Comparison of ENCODE assay signal across 12 cellular contexts in the genomic region with DNA sequence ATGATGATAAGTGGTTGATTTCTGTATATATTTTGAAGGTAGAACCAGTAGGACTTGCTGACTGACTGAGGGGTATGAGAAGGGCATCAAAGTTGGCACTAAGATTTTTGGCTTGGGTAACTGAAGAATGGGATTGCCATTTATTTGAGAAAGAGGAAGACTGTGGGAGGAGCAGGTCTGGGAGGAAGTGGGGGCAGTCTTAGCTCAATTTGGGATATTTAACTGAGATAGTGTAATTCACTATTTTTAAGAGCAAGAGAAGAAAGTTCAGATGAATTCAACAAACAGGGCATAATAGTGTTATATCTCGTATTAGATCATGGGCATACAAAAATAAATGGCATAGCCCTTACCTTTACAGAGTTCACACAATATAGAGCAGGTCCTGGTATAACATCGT. TPM values are rescaled to one million over a fixed set of nuclear protein-coding genes. Genes with fewer than 3 reads are reported as not detected.
DNase-seq lines count a peak whose midpoint lies in the region; ATAC-seq and TF ChIP-seq lines count a peak whose summit lies in the region.
"Had no signal": no experiment of that assay in that cellular context is flagged by ENCODE, and none has a peak within 500 bp of the region (broad histone marks: within the 10 kb centered on the region; RNA-seq: fewer than 3 reads in every experiment).

No MANE protein-coding gene starts in this region.

- H2AFZ ChIP-seq in HCT116 (ENCODE audit: low read depth, low read length, poor library complexity, severe bottlenecking): no peak overlapping the region

- H3K27me3 ChIP-seq in HCT116 (ENCODE audit: insufficient read depth, low read length) (no peaks in the 10 kb centered on the region), Panc1 (ENCODE audit: control insufficient read depth, insufficient read depth, low read length) (no peaks in the 10 kb centered on the region)

- intact Hi-C loops in HCT116 (cut with micrococcal nuclease): loop anchor here (10.0 kb wide), 2 partner anchors 58 to 118 kb away; a partner anchor contains a TSS
- intact Hi-C loops in Panc1 (cut with micrococcal nuclease; ENCODE audit: unreplicated experiment): loop anchor here (5.0 kb wide), 2 partner anchors 55 to 115 kb away; a partner anchor contains a TSS

- H3K27ac ChIP-seq in HCT116 (ENCODE audit: low read depth, low read length) (no peak overlapping the region), Panc1 (ENCODE audit: low read length) (peak overlapping the region; percentile 88)

- TF ChIP-seq RAD21 in HCT116 (IDR thresholded peaks at IDR 0.05; ENCODE audit: low read depth): no peak

- in situ Hi-C loops in Panc1 (cut with HindIII; ENCODE audit: low pct_unique_long_range_greater_than_20kb, low sequenced_read_pairs): no loop called here

- no peak for TF ChIP-seq CTCF in AG04449 (IDR thresholded peaks at IDR 0.05; ENCODE audit: insufficient read depth, low read length, missing control alignments)
- no peak for TF ChIP-seq CTCF in HCT116 (IDR thresholded peaks at IDR 0.05 in 2 of 3, conservative IDR thresholded peaks at IDR 0.05 in 1 of 3; ENCODE audit: borderline replicate concordance in 1 of 3, insufficient read depth in 1 of 3, low read depth in 2 of 3, low read length in 2 of 3)
- no peak for TF ChIP-seq CTCF in Panc1 (IDR thresholded peaks at IDR 0.05)
- no peak for TF ChIP-seq CTCF in foreskin fibroblast (IDR thresholded peaks at IDR 0.05; ENCODE audit: low read depth, low read length)

- BruUV-seq in HCT116 (replicated peaks; lab: Mats Ljungman, UMichigan) (no TSS peak), Panc1 (replicated peaks; lab: Mats Ljungman, UMichigan) (no TSS peak)

- DNase-seq in AG04449 (ENCODE audit: low read depth, low spot score): no peak
- no peak for DNase-seq in HCT116 (ENCODE audit: low read depth, low spot score)
- no peak for DNase-seq in Panc1 (ENCODE audit: low read depth, low spot score)
- DNase-seq in foreskin fibroblast: no peak
- no peak for DNase-seq in NCI-H1092 (lab: John Stamatoyannopoulos, UW)
- DNase-seq in HCEC 1CT: no peak
- DNase-seq: activated CD8-positive, alpha-beta memory T cell treated with anti-CD3 and anti-CD28 coated beads, Interleukin-2, amount 50 U/mL, for 48 hours; NCI-H187 treated with DMSO at 0.1 percent for 48 hours; stimulated activated CD8-positive, alpha-beta memory T cell treated with anti-CD3 and anti-CD28 coated beads, Interleukin-4, amount 100 ng/mL, for 48 hours had no signal

- CTCF ChIA-PET in AG04449 (lab: Yijun Ruan, JAX) (interaction anchor here (0.8 to 2.7 kb wide), 5 partner anchors 57 to 148 kb away, joined by 3 to 14 read pairs (median 4); no protein-coding TSS in a partner anchor), HCT116 (lab: Charles Lee) (no interaction called here), Panc1 (lab: Charles Lee) (interaction anchor here (2.1 kb wide), 1 partner anchor 58 kb away, joined by 7 read pairs; no protein-coding TSS in a partner anchor)

- TF ChIP-seq POLR2A in HCT116 (IDR thresholded peaks at IDR 0.05; ENCODE audit: borderline replicate concordance, extremely low read depth, insufficient read depth, insufficient read length): no peak

- H3K4me1 ChIP-seq in HCT116 (ENCODE audit: control insufficient read depth in 1 of 2, insufficient read depth in 2 of 2, low read length in 2 of 2) (peaks cover 10 to 19% of the 10 kb centered on the region in 2 experiments; a peak in 3 of 4 replicates), Panc1 (ENCODE audit: control insufficient read depth, insufficient read depth, low read length) (peaks cover 25% of the 10 kb centered on the region)

- POLR2A ChIA-PET in AG04449 (lab: Yijun Ruan, JAX) (no interaction called here), HCT116 (lab: Charles Lee) (no interaction called here), Panc1 (lab: Charles Lee) (no interaction called here)

- H3K9ac ChIP-seq in HCT116 (ENCODE audit: low read length): peak overlapping the region; percentile 93; the same call in 1 of the 2 replicates

- no peaks in the 10 kb centered on the region for H3K9me3 ChIP-seq in HCT116 (ENCODE audit: control insufficient read depth in 1 of 2, insufficient read depth in 1 of 2, low read depth in 1 of 2, low read length in 2 of 2)
- no peaks in the 10 kb centered on the region for H3K9me3 ChIP-seq in Panc1 (ENCODE audit: control insufficient read depth, insufficient read depth, low read depth, low read length)

- no peaks in the 10 kb centered on the region for H3K9me2 ChIP-seq in HCT116 (ENCODE audit: insufficient read depth)

- H3K79me2 ChIP-seq in HCT116 (ENCODE audit: insufficient read depth, low read length): peaks cover 66% of the 10 kb centered on the region

- RAD21 ChIA-PET in HCT116 (lab: Charles Lee; ENCODE audit: low non-redundant PET in 1 of 2, low total read pairs in 2 of 2, uncharacterized antibody in 2 of 2, unreplicated experiment in 2 of 2): no interaction called here

- no peaks in the 10 kb centered on the region; the same call in 1 of the 2 replicates for H4K20me1 ChIP-seq in HCT116 (ENCODE audit: insufficient read depth)

- ATAC-seq in HCT116 (no peak), Panc1 (no peak), GM19463 (IDR thresholded peaks at IDR 0.05; ENCODE audit: unreplicated experiment) (no peak), HG03378 (IDR thresholded peaks at IDR 0.05; ENCODE audit: unreplicated experiment) (no peak)

- peak overlapping the region; percentile 94 for H3K4me3 ChIP-seq in AG04449 (ENCODE audit: low read depth, low read length)
- H3K4me3 ChIP-seq in HCT116 (replicated peaks in 1 of 2; ENCODE audit: low read depth in 1 of 2, low read length in 2 of 2): peak overlapping the region; percentile 76 to 85
- H3K4me3 ChIP-seq in Panc1 (ENCODE audit: low read depth in 2 of 2, low read length in 2 of 2): peak overlapping the region; percentile 90 to 96
- peak overlapping the region; percentile 68 to 97 for H3K4me3 ChIP-seq in foreskin fibroblast (ENCODE audit: low read depth in 1 of 2, low read length in 2 of 2)
- H3K4me3 ChIP-seq: lung had no signal

- H3K36me3 ChIP-seq in HCT116 (ENCODE audit: control insufficient read depth in 1 of 2, insufficient read depth in 2 of 2, low read length in 2 of 2): peaks cover 13 to 23% of the 10 kb centered on the region in 2 experiments
- H3K36me3 ChIP-seq in Panc1 (ENCODE audit: control insufficient read depth, insufficient read depth, low read length): peaks cover 9% of the 10 kb centered on the region

- peak overlapping the region; percentile 86 for H3K4me2 ChIP-seq in HCT116 (ENCODE audit: low read length)

TF ChIP-seq in HCT116, 20 proteins besides CTCF, POLR2A, EP300 and RAD21:
- TF ChIP-seq ZNF274 (IDR thresholded peaks at IDR 0.05; ENCODE audit: low read depth, low read length): no peak
- TF ChIP-seq POLR2AphosphoS5 (IDR thresholded peaks at IDR 0.05; ENCODE audit: low read depth, low read length): no peak
- no peak for TF ChIP-seq YY1 (IDR thresholded peaks at IDR 0.05; ENCODE audit: extremely low read depth, insufficient replicate concordance, low read depth, low read length)
- no peak for TF ChIP-seq SP1 (IDR thresholded peaks at IDR 0.05; ENCODE audit: low read depth)
- TF ChIP-seq SRF (IDR thresholded peaks at IDR 0.05; ENCODE audit: low read depth): no peak
- no peak for TF ChIP-seq EZH2 (IDR thresholded peaks at IDR 0.05)
- TF ChIP-seq CEBPB (IDR thresholded peaks at IDR 0.05; ENCODE audit: low read depth): no peak
- TF ChIP-seq, protein P1, sequence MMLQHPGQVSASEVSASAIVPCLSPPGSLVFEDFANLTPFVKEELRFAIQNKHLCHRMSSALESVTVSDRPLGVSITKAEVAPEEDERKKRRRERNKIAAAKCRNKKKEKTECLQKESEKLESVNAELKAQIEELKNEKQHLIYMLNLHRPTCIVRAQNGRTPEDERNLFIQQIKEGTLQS (IDR thresholded peaks at IDR 0.05): no peak
- TF ChIP-seq FOSL1 (IDR thresholded peaks at IDR 0.05; ENCODE audit: low read depth): no peak
- TF ChIP-seq, protein P2, sequence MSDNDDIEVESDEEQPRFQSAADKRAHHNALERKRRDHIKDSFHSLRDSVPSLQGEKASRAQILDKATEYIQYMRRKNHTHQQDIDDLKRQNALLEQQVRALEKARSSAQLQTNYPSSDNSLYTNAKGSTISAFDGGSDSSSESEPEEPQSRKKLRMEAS (IDR thresholded peaks at IDR 0.05): no peak
- no peak for TF ChIP-seq ELF1 (IDR thresholded peaks at IDR 0.05; ENCODE audit: borderline replicate concordance, low read depth)
- TF ChIP-seq JUND (IDR thresholded peaks at IDR 0.05): no peak
- TF ChIP-seq EGR1 (IDR thresholded peaks at IDR 0.05; ENCODE audit: low read depth): no peak

RNA-seq across cellular contexts. Expression of a gene that starts 1.7 kb away (rescaled TPM):
- total RNA-seq in HCT116 (2021; ENCODE audit: unreplicated experiment) (92.9 TPM), Panc1 (2021; ENCODE audit: unreplicated experiment) (67.8 TPM)
- polyA plus RNA-seq in HCT116 (2012): 51.8 and 55.3 TPM in 2 replicates
- 22.3 TPM for polyA plus RNA-seq in Panc1 (2012; ENCODE audit: insufficient read length)

RNA-seq across cellular contexts. Expression of a gene that starts 53.9 kb away (rescaled TPM):
- total RNA-seq in HCT116 (2021; ENCODE audit: unreplicated experiment): 1.0 TPM
- polyA plus RNA-seq in HCT116 (2012): 0.59 and 0.76 TPM in 2 replicates
- 7.8 TPM for total RNA-seq in Panc1 (2021; ENCODE audit: unreplicated experiment)
- polyA plus RNA-seq in Panc1 (2012; ENCODE audit: insufficient read length): 9.4 TPM
